8 cellular contexts compared by ENCODE assay signal in the genomic region with DNA sequence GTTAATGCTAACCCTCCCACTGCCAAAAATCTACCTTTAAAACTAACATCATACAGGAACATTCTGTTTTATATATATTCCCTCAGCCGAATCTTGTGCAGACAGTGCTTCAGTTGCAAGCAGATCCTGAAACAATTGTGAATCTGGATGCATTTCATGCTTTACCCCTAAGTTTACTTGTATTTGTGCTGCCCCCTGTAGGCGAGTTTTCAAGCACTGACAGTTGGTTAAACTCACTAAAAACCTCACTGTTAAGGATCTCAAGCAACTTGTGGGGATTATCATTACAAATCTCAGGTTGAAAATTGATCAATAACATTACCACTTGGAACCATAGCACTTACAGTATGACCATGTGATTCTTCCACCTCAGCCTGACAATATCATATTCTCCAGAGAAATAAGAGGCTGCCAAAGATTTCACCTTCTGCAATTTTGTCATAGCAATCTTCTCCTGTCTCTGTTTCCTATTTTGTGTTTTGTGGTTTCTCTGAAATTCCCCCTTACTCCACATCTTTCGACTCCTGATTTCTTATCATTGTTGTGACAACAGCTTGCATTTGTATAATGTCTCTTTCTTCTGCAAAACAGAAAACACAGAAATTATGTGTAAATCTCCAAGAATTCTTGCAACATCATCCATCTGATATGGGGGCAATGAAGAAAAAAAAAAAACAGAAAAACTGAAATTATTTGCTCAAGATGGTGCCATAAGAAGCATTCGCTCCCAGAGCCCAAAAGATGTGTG.
DNase-seq lines count a peak whose midpoint lies in the region; ATAC-seq and TF ChIP-seq lines count a peak whose summit lies in the region.

No MANE protein-coding gene starts in this region.

- no peak overlapping the region for H3K4me3 ChIP-seq in right cardiac atrium (ENCODE audit: low read length)

- peak; percentile 21 for DNase-seq in activated naive CD4-positive, alpha-beta T cell treated with anti-CD3 and anti-CD28 coated beads for 36 hours
- DNase-seq in activated naive CD4-positive, alpha-beta T cell treated with Interleukin-2 at 50 U/mL for 16 hours: no peak
- DNase-seq in NCI-H1092 treated with DMSO at 0.1 percent for 48 hours (lab: John Stamatoyannopoulos, UW) (peak; percentile 44), right cardiac atrium (peak; percentile 44 to 79 (median 57)), smooth muscle cell of the brain vasculature (ENCODE audit: low read depth, low spot score) (peak; percentile 59)
- peak; percentile 64 for DNase-seq in activated CD8-positive, alpha-beta T cell treated with anti-CD3 and anti-CD28 coated beads for 36 hours

- no peak overlapping the region for H3K4me3 Mint-ChIP-seq in activated naive CD4-positive, alpha-beta T cell treated with anti-CD3 and anti-CD28 coated beads for 36 hours
- H3K4me3 Mint-ChIP-seq in activated CD8-positive, alpha-beta T cell treated with anti-CD3 and anti-CD28 coated beads for 36 hours: no peak overlapping the region

- ATAC-seq in activated CD8-positive, alpha-beta T cell treated with anti-CD3 and anti-CD28 coated beads for 36 hours: no peak
- ATAC-seq in right cardiac atrium (no peak), HG02763 (IDR thresholded peaks at IDR 0.05; ENCODE audit: unreplicated experiment) (no peak), HG03521 (IDR thresholded peaks at IDR 0.05; ENCODE audit: unreplicated experiment) (no peak)

- 43% methylated on average over 4 of the region's 4 CpGs for WGBS in right cardiac atrium

- H3K27ac ChIP-seq in right cardiac atrium (ENCODE audit: low read length): no peak overlapping the region

- H3K27me3 ChIP-seq in right cardiac atrium (ENCODE audit: control insufficient read depth, insufficient read depth): no peaks in the 10 kb centered on the region

- no peaks in the 10 kb centered on the region for H3K9me3 ChIP-seq in right cardiac atrium (ENCODE audit: control insufficient read depth, low read length)

- no peak overlapping the region for H3K27ac Mint-ChIP-seq in activated naive CD4-positive, alpha-beta T cell treated with anti-CD3 and anti-CD28 coated beads for 36 hours
- no peak overlapping the region for H3K27ac Mint-ChIP-seq in activated CD8-positive, alpha-beta T cell treated with anti-CD3 and anti-CD28 coated beads for 36 hours

- TF ChIP-seq CTCF in activated CD8-positive, alpha-beta T cell treated with anti-CD3 and anti-CD28 coated beads for 36 hours (IDR thresholded peaks at IDR 0.05): peak; percentile 11

- no peaks in the 10 kb centered on the region for H3K27me3 Mint-ChIP-seq in activated naive CD4-positive, alpha-beta T cell treated with anti-CD3 and anti-CD28 coated beads for 36 hours (ENCODE audit: low read depth)
- no peaks in the 10 kb centered on the region for H3K27me3 Mint-ChIP-seq in activated CD8-positive, alpha-beta T cell treated with anti-CD3 and anti-CD28 coated beads for 36 hours

- H3K4me1 Mint-ChIP-seq in activated naive CD4-positive, alpha-beta T cell treated with anti-CD3 and anti-CD28 coated beads for 36 hours (ENCODE audit: low read depth): no peaks in the 10 kb centered on the region
- no peaks in the 10 kb centered on the region for H3K4me1 Mint-ChIP-seq in activated CD8-positive, alpha-beta T cell treated with anti-CD3 and anti-CD28 coated beads for 36 hours (ENCODE audit: low read depth)

- POLR2A ChIA-PET in activated CD8-positive, alpha-beta T cell treated with anti-CD3 and anti-CD28 coated beads for 36 hours (lab: Charles Lee): no interaction called here

- intact Hi-C loops in activated naive CD4-positive, alpha-beta T cell treated with anti-CD3 and anti-CD28 coated beads for 36 hours (cut with micrococcal nuclease): no loop called here
- intact Hi-C loops in activated CD8-positive, alpha-beta T cell treated with anti-CD3 and anti-CD28 coated beads for 36 hours (cut with micrococcal nuclease): no loop called here
- intact Hi-C loops in right cardiac atrium (cut with DNase I): loop anchor here in 3 of 4 donors (5.0 to 10.0 kb wide), 4 partner anchors 191 to 701 kb away; no protein-coding TSS in a partner anchor

- H3K36me3 Mint-ChIP-seq in activated naive CD4-positive, alpha-beta T cell treated with anti-CD3 and anti-CD28 coated beads for 36 hours (ENCODE audit: low read depth): no peaks in the 10 kb centered on the region
- H3K36me3 Mint-ChIP-seq in activated CD8-positive, alpha-beta T cell treated with anti-CD3 and anti-CD28 coated beads for 36 hours (ENCODE audit: low read depth): no peaks in the 10 kb centered on the region

- CTCF ChIA-PET in activated naive CD4-positive, alpha-beta T cell treated with anti-CD3 and anti-CD28 coated beads for 36 hours (lab: Charles Lee): no interaction called here
- CTCF ChIA-PET in activated CD8-positive, alpha-beta T cell treated with anti-CD3 and anti-CD28 coated beads for 36 hours (lab: Charles Lee): no interaction called here

- no peaks in the 10 kb centered on the region for H3K4me1 ChIP-seq in right cardiac atrium (ENCODE audit: control insufficient read depth, insufficient read depth, low read length)

- peaks cover 8% of the 10 kb centered on the region for H3K9me3 Mint-ChIP-seq in activated naive CD4-positive, alpha-beta T cell treated with anti-CD3 and anti-CD28 coated beads for 36 hours
- peaks cover 4% of the 10 kb centered on the region for H3K9me3 Mint-ChIP-seq in activated CD8-positive, alpha-beta T cell treated with anti-CD3 and anti-CD28 coated beads for 36 hours

Comparison
In these comparisons a context has a peak if more than half of its experiments do, and no peak if none do; other contexts are left out.
1. intact Hi-C loops: an anchor here in right cardiac atrium (5.0 to 10.0 kb wide); none called in activated naive CD4-positive, alpha-beta T cell treated with anti-CD3 and anti-CD28 coated beads for 36 hours and activated CD8-positive, alpha-beta T cell treated with anti-CD3 and anti-CD28 coated beads for 36 hours.